Comparison of ENCODE assay signal across 18 cellular contexts in the genomic region with DNA sequence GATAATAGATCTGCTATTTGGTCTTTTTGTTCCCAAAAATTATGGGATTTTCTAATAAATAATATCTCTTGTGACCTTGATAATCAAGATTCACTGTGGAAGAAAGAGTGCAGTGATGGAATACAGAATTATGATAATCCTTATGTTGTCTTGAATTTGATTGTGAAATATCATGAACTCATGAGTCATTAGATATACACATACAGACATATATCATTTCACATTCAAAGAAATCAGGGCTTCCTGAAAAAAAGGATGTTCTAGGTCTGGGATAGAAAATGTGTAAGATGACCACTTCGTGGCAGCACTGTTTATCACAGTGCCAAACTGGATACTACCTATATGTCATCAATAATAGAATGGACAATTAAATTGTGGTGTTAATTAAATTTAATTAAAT.
"Had no signal": no experiment of that assay in that cellular context is flagged by ENCODE, and none has a peak within 500 bp of the region (broad histone marks: within the 10 kb centered on the region; RNA-seq: fewer than 3 reads in every experiment).

No MANE protein-coding gene starts in this region.

- H3K27me3 ChIP-seq: adrenal gland, dorsolateral prefrontal cortex, gastroesophageal sphincter, heart left ventricle, left lung, sigmoid colon, stomach, upper lobe of left lung had no signal

- H3K4me1 ChIP-seq: gastroesophageal sphincter, heart left ventricle, left lung, stomach, upper lobe of left lung had no signal

- H3K36me3 ChIP-seq: adrenal gland, left lung, sigmoid colon, upper lobe of left lung had no signal

- H3K4me3 ChIP-seq: adrenal gland, dorsolateral prefrontal cortex, gastroesophageal sphincter, heart left ventricle, left lung, sigmoid colon, stomach, upper lobe of left lung had no signal

- FAIRE-seq: colon had no signal

- ATAC-seq: gastroesophageal sphincter; heart left ventricle; left lung; stimulated activated effector memory CD8-positive, alpha-beta T cell treated with anti-CD3 and anti-CD28 coated beads, Interleukin-12 subunit alpha, Interleukin-12 subunit beta, amount 100 ng/mL, for 72 hours had no signal

- DNase-seq: activated CD4-positive, alpha-beta T cell treated with anti-CD3 and anti-CD28 coated beads, Interleukin-2, amount 50 U/mL, for 1 hour; activated CD8-positive, alpha-beta memory T cell treated with anti-CD3 and anti-CD28 coated beads, Interleukin-2, amount 50 U/mL, for 4 hours; activated effector memory CD4-positive, alpha-beta T cell treated with Interleukin-2 at 50 U/mL for 16 hours; activated T-cell treated with anti-CD3 and anti-CD28 coated beads, Interleukin-2, amount 50 U/mL, for 48 hours; adrenal gland; dorsolateral prefrontal cortex; erythroblast; heart left ventricle; left lung; midbrain; sigmoid colon; stimulated activated CD4-positive, alpha-beta T cell treated with anti-CD3 and anti-CD28 coated beads, Interleukin-4, amount 100 ng/mL, for 24 hours; stomach; T1000; upper lobe of left lung had no signal

- H3K9me3 ChIP-seq: gastroesophageal sphincter, heart left ventricle, left lung, sigmoid colon, stomach, upper lobe of left lung had no signal

- H3K27ac ChIP-seq: adrenal gland, dorsolateral prefrontal cortex, gastroesophageal sphincter, heart left ventricle, left lung, sigmoid colon, stomach, upper lobe of left lung had no signal
